ENCODE assay signal across 28 cellular contexts in the genomic region with DNA sequence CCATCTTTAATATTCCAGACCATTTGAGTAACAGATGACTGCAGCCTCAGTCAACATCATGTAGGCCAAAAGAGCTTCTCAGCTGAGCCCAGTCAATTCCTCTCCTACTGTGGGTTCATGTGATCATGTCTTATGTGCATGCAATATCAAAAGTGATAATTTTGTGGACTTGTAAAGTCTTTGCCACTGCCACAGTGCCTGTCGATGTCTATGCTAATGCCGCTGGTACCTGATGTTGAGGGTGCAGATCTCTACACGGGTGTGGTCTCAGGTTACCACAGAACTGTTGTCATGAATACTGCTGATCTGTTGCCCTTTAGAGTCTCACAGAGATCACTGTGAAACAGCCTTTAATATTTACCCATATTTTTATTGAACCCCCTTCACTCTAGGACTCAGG. TPM values are rescaled to one million over a fixed set of nuclear protein-coding genes. Genes with fewer than 3 reads are reported as not detected.
"Had no signal": no experiment of that assay in that cellular context is flagged by ENCODE, and none has a peak within 500 bp of the region (broad histone marks: within the 10 kb centered on the region; RNA-seq: fewer than 3 reads in every experiment).

No MANE protein-coding gene starts in this region.

- H3K9me3 ChIP-seq: adrenal gland, MG63, Peyer's patch, SJCRH30, SK-N-SH had no signal

- H3K4me3 Mint-ChIP-seq: activated CD4-positive, alpha-beta memory T cell treated with anti-CD3 and anti-CD28 coated beads, Interleukin-2, amount 10 ng/mL, durations not matched to agents 7 days and 5 days; activated naive CD4-positive, alpha-beta T cell treated with anti-CD3 and anti-CD28 coated beads for 36 hours; activated naive CD8-positive, alpha-beta T cell treated with anti-CD3 and anti-CD28 coated beads, Interleukin-2, amount 10 ng/mL, durations not matched to agents 7 days and 5 days; activated T-cell treated with anti-CD3 and anti-CD28 coated beads, Interleukin-2, amount 50 U/mL, for 24 hours; central memory CD8-positive, alpha-beta T cell; T-helper 1 cell treated with Interleukin-12 subunit alpha and Interleukin-12 subunit beta and Interleukin-4 antibody, amounts not matched to agents 30 μg/mL and 1 μg/mL, for 36 hours had no signal

- H3K36me3 ChIP-seq: adrenal gland, MG63, Peyer's patch, SJCRH30 had no signal

- H3K4me2 ChIP-seq: KMS-11, SK-N-SH had no signal

- FAIRE-seq: TTC549 had no signal

- H3K9me3 Mint-ChIP-seq: activated CD4-positive, alpha-beta memory T cell treated with anti-CD3 and anti-CD28 coated beads, Interleukin-2, amount 10 ng/mL, durations not matched to agents 7 days and 5 days; activated naive CD4-positive, alpha-beta T cell treated with anti-CD3 and anti-CD28 coated beads for 36 hours; activated naive CD8-positive, alpha-beta T cell treated with anti-CD3 and anti-CD28 coated beads, Interleukin-2, amount 10 ng/mL, durations not matched to agents 7 days and 5 days; activated T-cell treated with anti-CD3 and anti-CD28 coated beads, Interleukin-2, amount 50 U/mL, for 24 hours; central memory CD8-positive, alpha-beta T cell; T-helper 1 cell treated with Interleukin-12 subunit alpha and Interleukin-12 subunit beta and Interleukin-4 antibody, amounts not matched to agents 30 μg/mL and 1 μg/mL, for 36 hours had no signal

- H3K27ac Mint-ChIP-seq: activated CD4-positive, alpha-beta memory T cell treated with anti-CD3 and anti-CD28 coated beads, Interleukin-2, amount 10 ng/mL, durations not matched to agents 7 days and 5 days; activated T-cell treated with anti-CD3 and anti-CD28 coated beads, Interleukin-2, amount 50 U/mL, for 24 hours had no signal

- H3K27ac ChIP-seq: adrenal gland, KMS-11, Peyer's patch, RWPE1, SJCRH30 had no signal

- H3K27me3 ChIP-seq: adrenal gland, MG63, Peyer's patch, SJCRH30 had no signal

- H3K9ac ChIP-seq: KMS-11, SK-N-SH had no signal

- H3K4me3 ChIP-seq: adrenal gland, MG63, Peyer's patch, SJCRH30 had no signal

- DNase-seq: activated CD4-positive, alpha-beta memory T cell treated with anti-CD3 and anti-CD28 coated beads, Interleukin-2, amount 10 ng/mL, durations not matched to agents 7 days and 5 days; activated CD4-positive, alpha-beta T cell treated with anti-CD3 and anti-CD28 coated beads, Interleukin-2, amount 50 U/mL, for 1 hour; activated CD4-positive, CD25-positive, alpha-beta regulatory T cell; activated CD8-positive, alpha-beta memory T cell treated with anti-CD3 and anti-CD28 coated beads, Interleukin-2, amount 50 U/mL, for 48 hours; activated gamma-delta T cell; activated naive CD4-positive, alpha-beta T cell treated with anti-CD3 and anti-CD28 coated beads for 36 hours; activated naive CD8-positive, alpha-beta T cell treated with anti-CD3 and anti-CD28 coated beads, Interleukin-2, amount 10 ng/mL, durations not matched to agents 7 days and 5 days; activated T-cell treated with anti-CD3 and anti-CD28 coated beads, Interleukin-2, amount 50 U/mL, for 24 hours; adrenal gland; anterior cingulate cortex; MG63; NCI-H1105; NCI-H1436; NCI-H187; NCI-H2081; NCI-H510A treated with DMSO at 0.1 percent for 48 hours; NCI-H69; Peyer's patch; Right ventricle myocardium superior; SJCRH30; SK-N-SH; SW 1271; T-helper 9 cell had no signal

RNA-seq across cellular contexts. Expression of a gene that starts 11.3 kb away (rescaled TPM):
- total RNA-seq: activated CD4-positive, alpha-beta memory T cell treated with anti-CD3 and anti-CD28 coated beads, Interleukin-2, amount 10 ng/mL, durations not matched to agents 7 days and 5 days; activated naive CD8-positive, alpha-beta T cell treated with anti-CD3 and anti-CD28 coated beads, Interleukin-2, amount 10 ng/mL, durations not matched to agents 7 days and 5 days; adrenal gland; Peyer's patch; Right ventricle myocardium superior had no signal
- polyA plus RNA-seq: adrenal gland, SK-N-SH had no signal

RNA-seq across cellular contexts. Expression of a gene that starts 20.2 kb away (rescaled TPM):
- total RNA-seq: Right ventricle myocardium superior, SJCRH30 had no signal
- polyA plus RNA-seq: SK-N-SH had no signal
